7 cellular contexts compared by ENCODE assay signal in the genomic region with DNA sequence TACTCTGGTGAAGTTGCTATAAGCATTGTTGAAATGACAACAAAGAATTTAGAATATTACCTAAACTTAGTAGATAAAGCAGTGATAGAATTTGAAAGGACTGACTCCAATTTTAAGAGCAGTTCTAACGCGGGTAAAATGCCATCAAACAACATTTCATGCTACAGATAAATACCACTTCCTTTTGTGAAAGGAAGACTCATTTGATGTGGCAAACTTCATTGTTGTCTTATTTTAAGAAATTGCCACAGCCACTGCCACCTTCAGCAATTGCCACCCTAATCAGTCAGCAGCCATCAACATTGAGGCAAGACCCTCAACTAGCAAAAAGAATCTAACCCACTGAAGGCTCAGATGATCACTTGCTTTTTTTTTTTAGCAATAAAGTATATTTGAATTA.
DNase-seq lines count a peak whose midpoint lies in the region; ATAC-seq and TF ChIP-seq lines count a peak whose summit lies in the region.
"Not testable (repeated sequence)": the region's sequence is repeated elsewhere in the genome, so short reads cannot be mapped to it uniquely, and the experiment has no call there.

No MANE protein-coding gene starts in this region.

- peaks cover 50% of the 10 kb centered on the region for H3K4me1 ChIP-seq in Loucy (ENCODE audit: insufficient read depth, low read length, poor library complexity, severe bottlenecking)

- H3K36me3 ChIP-seq in Loucy (ENCODE audit: insufficient read depth, low read length) = not testable (repeated sequence)

- H3K27me3 Mint-ChIP-seq in CD4-positive, alpha-beta T cell; activated CD8-positive, alpha-beta T cell treated with anti-CD3 and anti-CD28 coated beads, Interleukin-2, amount 10 ng/mL, durations not matched to agents 7 days and 5 days (ENCODE audit: low read depth); activated T-helper 2 cell treated with anti-CD3 and anti-CD28 coated beads, Interferon-gamma antibody, Interleukin-2, Interleukin-4, amounts not matched to agents 10 μg/mL and 5 μg/mL and 100 μg/mL, durations not matched to agents 14 hours and 24 hours and 36 hours (ENCODE audit: low read depth); activated naive CD8-positive, alpha-beta T cell treated with anti-CD3 and anti-CD28 coated beads, Interleukin-2, amount 10 ng/mL, durations not matched to agents 7 days and 5 days; natural killer cell (ENCODE audit: low read depth in 2 of 2): not testable (repeated sequence)
- H3K27me3 Mint-ChIP-seq in T-helper 2 cell treated with Interferon-gamma antibody and Interleukin-4, amounts not matched to agents 5 μg/mL and 100 μg/mL, for 36 hours (ENCODE audit: low read depth) = peaks cover 13% of the 10 kb centered on the region

- POLR2A ChIA-PET in CD4-positive, alpha-beta T cell (lab: Charles Lee) = interaction anchor here (0.6 kb wide), 1 partner anchor 196 kb away, joined by 3 read pairs; no protein-coding TSS in a partner anchor
- POLR2A ChIA-PET in activated CD8-positive, alpha-beta T cell treated with anti-CD3 and anti-CD28 coated beads, Interleukin-2, amount 10 ng/mL, durations not matched to agents 7 days and 5 days (lab: Charles Lee); activated naive CD8-positive, alpha-beta T cell treated with anti-CD3 and anti-CD28 coated beads, Interleukin-2, amount 10 ng/mL, durations not matched to agents 7 days and 5 days (lab: Charles Lee): not testable (repeated sequence)

- peaks cover 14% of the 10 kb centered on the region for H3F3A ChIP-seq in Loucy (ENCODE audit: low read depth)

- H3K27me3 ChIP-seq in CD4-positive, alpha-beta T cell (ENCODE audit: control insufficient read depth, insufficient read depth, low read length); Loucy (ENCODE audit: insufficient read depth, low read length, poor library complexity, severe bottlenecking): not testable (repeated sequence)

- peaks cover 60% of the 10 kb centered on the region for H3K4me1 Mint-ChIP-seq in CD4-positive, alpha-beta T cell (ENCODE audit: low read depth)
- H3K4me1 Mint-ChIP-seq in T-helper 2 cell treated with Interferon-gamma antibody and Interleukin-4, amounts not matched to agents 5 μg/mL and 100 μg/mL, for 36 hours (ENCODE audit: low read depth) = peaks cover 47% of the 10 kb centered on the region
- peaks cover 51% of the 10 kb centered on the region for H3K4me1 Mint-ChIP-seq in activated CD8-positive, alpha-beta T cell treated with anti-CD3 and anti-CD28 coated beads, Interleukin-2, amount 10 ng/mL, durations not matched to agents 7 days and 5 days (ENCODE audit: low read depth)
- peaks cover 44% of the 10 kb centered on the region for H3K4me1 Mint-ChIP-seq in activated T-helper 2 cell treated with anti-CD3 and anti-CD28 coated beads, Interferon-gamma antibody, Interleukin-2, Interleukin-4, amounts not matched to agents 10 μg/mL and 5 μg/mL and 100 μg/mL, durations not matched to agents 14 hours and 24 hours and 36 hours (ENCODE audit: low read depth)
- H3K4me1 Mint-ChIP-seq in activated naive CD8-positive, alpha-beta T cell treated with anti-CD3 and anti-CD28 coated beads, Interleukin-2, amount 10 ng/mL, durations not matched to agents 7 days and 5 days = peaks cover 37% of the 10 kb centered on the region
- peaks cover 13 to 15% of the 10 kb centered on the region in 2 donors for H3K4me1 Mint-ChIP-seq in natural killer cell

- H3K27ac ChIP-seq in CD4-positive, alpha-beta T cell (ENCODE audit: low read depth, low read length) = peak overlapping the region; percentile 68

- peak overlapping the region; percentile 51 for H3K4me3 ChIP-seq in Loucy (ENCODE audit: low read length, poor library complexity, severe bottlenecking)

- DNase-seq in CD4-positive, alpha-beta T cell = peak in 3 of 10 experiments; percentile 2 to 15 (median 10)
- not testable (repeated sequence) for DNase-seq in T-helper 2 cell treated with Interferon-gamma antibody and Interleukin-4, amounts not matched to agents 5 μg/mL and 100 μg/mL, for 36 hours (ENCODE audit: low spot score); activated T-helper 2 cell treated with anti-CD3 and anti-CD28 coated beads, Interferon-gamma antibody, Interleukin-2, Interleukin-4, amounts not matched to agents 10 μg/mL and 5 μg/mL and 100 μg/mL, durations not matched to agents 14 hours and 24 hours and 36 hours (ENCODE audit: low spot score); activated naive CD8-positive, alpha-beta T cell treated with anti-CD3 and anti-CD28 coated beads, Interleukin-2, amount 10 ng/mL, durations not matched to agents 7 days and 5 days; natural killer cell
- DNase-seq in activated CD8-positive, alpha-beta T cell treated with anti-CD3 and anti-CD28 coated beads, Interleukin-2, amount 10 ng/mL, durations not matched to agents 7 days and 5 days = peak; percentile 51

- H3K9me3 Mint-ChIP-seq in CD4-positive, alpha-beta T cell; T-helper 2 cell treated with Interferon-gamma antibody and Interleukin-4, amounts not matched to agents 5 μg/mL and 100 μg/mL, for 36 hours; activated CD8-positive, alpha-beta T cell treated with anti-CD3 and anti-CD28 coated beads, Interleukin-2, amount 10 ng/mL, durations not matched to agents 7 days and 5 days (ENCODE audit: insufficient read depth); activated T-helper 2 cell treated with anti-CD3 and anti-CD28 coated beads, Interferon-gamma antibody, Interleukin-2, Interleukin-4, amounts not matched to agents 10 μg/mL and 5 μg/mL and 100 μg/mL, durations not matched to agents 14 hours and 24 hours and 36 hours: not testable (repeated sequence)
- H3K9me3 Mint-ChIP-seq in activated naive CD8-positive, alpha-beta T cell treated with anti-CD3 and anti-CD28 coated beads, Interleukin-2, amount 10 ng/mL, durations not matched to agents 7 days and 5 days = peaks cover 18% of the 10 kb centered on the region
- peaks cover 9 to 11% of the 10 kb centered on the region in 2 donors for H3K9me3 Mint-ChIP-seq in natural killer cell

- H3K4me3 Mint-ChIP-seq in CD4-positive, alpha-beta T cell = peak overlapping the region; percentile 72
- peak overlapping the region; percentile 57 for H3K4me3 Mint-ChIP-seq in T-helper 2 cell treated with Interferon-gamma antibody and Interleukin-4, amounts not matched to agents 5 μg/mL and 100 μg/mL, for 36 hours
- H3K4me3 Mint-ChIP-seq in activated CD8-positive, alpha-beta T cell treated with anti-CD3 and anti-CD28 coated beads, Interleukin-2, amount 10 ng/mL, durations not matched to agents 7 days and 5 days; activated T-helper 2 cell treated with anti-CD3 and anti-CD28 coated beads, Interferon-gamma antibody, Interleukin-2, Interleukin-4, amounts not matched to agents 10 μg/mL and 5 μg/mL and 100 μg/mL, durations not matched to agents 14 hours and 24 hours and 36 hours (ENCODE audit: low read depth): not testable (repeated sequence)
- peak overlapping the region; percentile 63 for H3K4me3 Mint-ChIP-seq in activated naive CD8-positive, alpha-beta T cell treated with anti-CD3 and anti-CD28 coated beads, Interleukin-2, amount 10 ng/mL, durations not matched to agents 7 days and 5 days
- H3K4me3 Mint-ChIP-seq in natural killer cell = peak overlapping the region; percentile 37

- peak overlapping the region; percentile 93 for H3K27ac Mint-ChIP-seq in CD4-positive, alpha-beta T cell
- peak overlapping the region; percentile 87 for H3K27ac Mint-ChIP-seq in T-helper 2 cell treated with Interferon-gamma antibody and Interleukin-4, amounts not matched to agents 5 μg/mL and 100 μg/mL, for 36 hours
- peak overlapping the region; percentile 92 for H3K27ac Mint-ChIP-seq in activated CD8-positive, alpha-beta T cell treated with anti-CD3 and anti-CD28 coated beads, Interleukin-2, amount 10 ng/mL, durations not matched to agents 7 days and 5 days
- H3K27ac Mint-ChIP-seq in activated T-helper 2 cell treated with anti-CD3 and anti-CD28 coated beads, Interferon-gamma antibody, Interleukin-2, Interleukin-4, amounts not matched to agents 10 μg/mL and 5 μg/mL and 100 μg/mL, durations not matched to agents 14 hours and 24 hours and 36 hours = peak overlapping the region; percentile 69
- H3K27ac Mint-ChIP-seq in activated naive CD8-positive, alpha-beta T cell treated with anti-CD3 and anti-CD28 coated beads, Interleukin-2, amount 10 ng/mL, durations not matched to agents 7 days and 5 days = peak overlapping the region; percentile 88
- peak overlapping the region; percentile 54 to 65 for H3K27ac Mint-ChIP-seq in natural killer cell

- CTCF ChIA-PET in CD4-positive, alpha-beta T cell (lab: Charles Lee); activated CD8-positive, alpha-beta T cell treated with anti-CD3 and anti-CD28 coated beads, Interleukin-2, amount 10 ng/mL, durations not matched to agents 7 days and 5 days (lab: Charles Lee): not testable (repeated sequence)

- not testable (repeated sequence) for H3K9me2 ChIP-seq in Loucy (replicated peaks; ENCODE audit: low read depth, low read length)

- peak overlapping the region; percentile 41 for H3K9ac ChIP-seq in Loucy (ENCODE audit: low read depth, low read length, poor library complexity, severe bottlenecking)

- H3K36me3 Mint-ChIP-seq in CD4-positive, alpha-beta T cell (ENCODE audit: low read depth); T-helper 2 cell treated with Interferon-gamma antibody and Interleukin-4, amounts not matched to agents 5 μg/mL and 100 μg/mL, for 36 hours (ENCODE audit: low read depth); activated T-helper 2 cell treated with anti-CD3 and anti-CD28 coated beads, Interferon-gamma antibody, Interleukin-2, Interleukin-4, amounts not matched to agents 10 μg/mL and 5 μg/mL and 100 μg/mL, durations not matched to agents 14 hours and 24 hours and 36 hours (ENCODE audit: low read depth); natural killer cell: not testable (repeated sequence)
- H3K36me3 Mint-ChIP-seq in activated CD8-positive, alpha-beta T cell treated with anti-CD3 and anti-CD28 coated beads, Interleukin-2, amount 10 ng/mL, durations not matched to agents 7 days and 5 days (ENCODE audit: low read depth) = peaks cover 35% of the 10 kb centered on the region
- peaks cover 27% of the 10 kb centered on the region for H3K36me3 Mint-ChIP-seq in activated naive CD8-positive, alpha-beta T cell treated with anti-CD3 and anti-CD28 coated beads, Interleukin-2, amount 10 ng/mL, durations not matched to agents 7 days and 5 days

- not testable (repeated sequence) for H3K9me3 ChIP-seq in CD4-positive, alpha-beta T cell (ENCODE audit: control insufficient read depth, low read length); Loucy (ENCODE audit: insufficient read depth, low read depth, low read length)

- not testable (repeated sequence) for H3K79me2 ChIP-seq in Loucy (ENCODE audit: insufficient read depth, low read length)

- H4K20me1 ChIP-seq in Loucy (ENCODE audit: insufficient read depth, low read length, poor library complexity, severe bottlenecking) = not testable (repeated sequence)

- H2AFZ ChIP-seq in Loucy (ENCODE audit: low read length) = not testable (repeated sequence)

- ATAC-seq in CD4-positive, alpha-beta T cell (ENCODE audit: poor library complexity) = peak; percentile 35
- peak; percentile 54 for ATAC-seq in activated CD8-positive, alpha-beta T cell treated with anti-CD3 and anti-CD28 coated beads, Interleukin-2, amount 10 ng/mL, durations not matched to agents 7 days and 5 days
- peak; percentile 46 for ATAC-seq in activated naive CD8-positive, alpha-beta T cell treated with anti-CD3 and anti-CD28 coated beads, Interleukin-2, amount 10 ng/mL, durations not matched to agents 7 days and 5 days (ENCODE audit: low read depth)
- peak in 2 of 3 donors; percentile 12 to 20 for ATAC-seq in natural killer cell

- intact Hi-C loops in CD4-positive, alpha-beta T cell (cut with DNase I, micrococcal nuclease) = loop anchor here in 1 of 2 experiments (10.0 kb wide), 1 partner anchor 510 kb away; the partner anchor contains the start of gene CTSC
- intact Hi-C loops in activated T-helper 2 cell treated with anti-CD3 and anti-CD28 coated beads, Interferon-gamma antibody, Interleukin-2, Interleukin-4, amounts not matched to agents 10 μg/mL and 5 μg/mL and 100 μg/mL, durations not matched to agents 14 hours and 24 hours and 36 hours (cut with micrococcal nuclease); natural killer cell (cut with micrococcal nuclease): not testable (repeated sequence)

- peak overlapping the region; percentile 73 for H3K4me2 ChIP-seq in Loucy (ENCODE audit: low read depth, low read length, poor library complexity, severe bottlenecking)

- TF ChIP-seq CTCF in CD4-positive, alpha-beta T cell (IDR thresholded peaks at IDR 0.05); Loucy (conservative IDR thresholded peaks at IDR 0.05; ENCODE audit: low read length); natural killer cell (IDR thresholded peaks at IDR 0.05): not testable (repeated sequence)
